25 cellular contexts compared by ENCODE assay signal in genomic region chr11:61907871-61908729, GRCh38. TPM values are rescaled to one million over a fixed set of nuclear protein-coding genes. Genes with fewer than 3 reads are reported as not detected.
DNase-seq lines count a peak whose midpoint lies in the region; ATAC-seq and TF ChIP-seq lines count a peak whose summit lies in the region.
"Had no signal": no experiment of that assay in that cellular context is flagged by ENCODE, and none has a peak within 500 bp of the region (broad histone marks: within the 10 kb centered on the region; RNA-seq: fewer than 3 reads in every experiment).

No MANE protein-coding gene starts in this region.

- no peaks in the 10 kb centered on the region for H3K27me3 Mint-ChIP-seq in chondrocyte (ENCODE audit: low read depth)
- H3K27me3 Mint-ChIP-seq in activated CD4-positive, alpha-beta memory T cell treated with anti-CD3 and anti-CD28 coated beads, Interleukin-2, amount 10 ng/mL, durations not matched to agents 7 days and 5 days, result peaks cover 2% of the 10 kb centered on the region
- H3K27me3 Mint-ChIP-seq: activated naive CD4-positive, alpha-beta T cell treated with anti-CD3 and anti-CD28 coated beads, Interleukin-2, amount 50 U/mL, for 24 hours had no signal

- H3K36me3 ChIP-seq in left ventricle myocardium inferior (peaks cover 39% of the 10 kb centered on the region), mucosa of descending colon (ENCODE audit: low read depth) (no peaks in the 10 kb centered on the region), uterus (no peaks in the 10 kb centered on the region)
- H3K36me3 ChIP-seq in effector memory CD4-positive, alpha-beta T cell (ENCODE audit: control insufficient read depth, insufficient read depth, low read length), result no peaks in the 10 kb centered on the region
- H3K36me3 ChIP-seq: breast epithelium, SJSA1 had no signal

- no peak for TF ChIP-seq CTCF in chondrocyte (IDR thresholded peaks at IDR 0.05)
- TF ChIP-seq CTCF in left ventricle myocardium inferior (IDR thresholded peaks at IDR 0.05; ENCODE audit: borderline replicate concordance), result no peak
- TF ChIP-seq CTCF in mucosa of descending colon (IDR thresholded peaks at IDR 0.05), result no peak
- TF ChIP-seq CTCF in uterus (IDR thresholded peaks at IDR 0.05), result no peak

- no peak overlapping the region for H3K4me3 Mint-ChIP-seq in chondrocyte (ENCODE audit: unreplicated experiment)
- H3K4me3 Mint-ChIP-seq in activated CD4-positive, alpha-beta memory T cell treated with anti-CD3 and anti-CD28 coated beads, Interleukin-2, amount 10 ng/mL, durations not matched to agents 7 days and 5 days, result no peak overlapping the region
- H3K4me3 Mint-ChIP-seq: activated naive CD4-positive, alpha-beta T cell treated with anti-CD3 and anti-CD28 coated beads, Interleukin-2, amount 50 U/mL, for 24 hours; activated T-helper 17 cell treated with anti-CD3 and anti-CD28 coated beads, Interleukin-2, amount 50 U/mL, for 72 hours; stimulated activated memory B cell treated with anti-CD40 and anti-IgM and Interleukin-4, amounts not matched to agents 10 μg/mL and 1 μg/mL and 100 μg/mL, for 72 hours had no signal

- H3K4me1 ChIP-seq in left ventricle myocardium inferior (peaks cover 41% of the 10 kb centered on the region), mucosa of descending colon (ENCODE audit: low read depth) (no peaks in the 10 kb centered on the region), uterus (peaks cover 0 to 10% of the 10 kb centered on the region in 2 donors)
- H3K4me1 ChIP-seq in effector memory CD4-positive, alpha-beta T cell (ENCODE audit: control insufficient read depth, insufficient read depth, low read length, poor library complexity, severe bottlenecking), result no peaks in the 10 kb centered on the region
- H3K4me1 ChIP-seq: breast epithelium, SJSA1 had no signal

- TF ChIP-seq POLR2A in uterus (IDR thresholded peaks at IDR 0.05), result no peak

- intact Hi-C loops in left ventricle myocardium inferior (cut with micrococcal nuclease) (no loop called here), mucosa of descending colon (cut with DNase I, micrococcal nuclease) (no loop called here), uterus (cut with DNase I; ENCODE audit: low total_unique reads) (no loop called here)

- CTCF ChIA-PET in activated CD4-positive, alpha-beta memory T cell treated with anti-CD3 and anti-CD28 coated beads, Interleukin-2, amount 10 ng/mL, durations not matched to agents 7 days and 5 days (lab: Charles Lee), result interaction anchor here (1.0 to 2.7 kb wide), 5 partner anchors 10 to 200 kb away, joined by 3 to 18 read pairs (median 4); no protein-coding TSS in a partner anchor

- H3K4me1 Mint-ChIP-seq in chondrocyte (ENCODE audit: low read depth), result no peaks in the 10 kb centered on the region
- H3K4me1 Mint-ChIP-seq in activated CD4-positive, alpha-beta memory T cell treated with anti-CD3 and anti-CD28 coated beads, Interleukin-2, amount 10 ng/mL, durations not matched to agents 7 days and 5 days, result no peaks in the 10 kb centered on the region
- H3K4me1 Mint-ChIP-seq: activated naive CD4-positive, alpha-beta T cell treated with anti-CD3 and anti-CD28 coated beads, Interleukin-2, amount 50 U/mL, for 24 hours; activated T-helper 17 cell treated with anti-CD3 and anti-CD28 coated beads, Interleukin-2, amount 50 U/mL, for 72 hours had no signal

- no peak overlapping the region for H3K4me3 ChIP-seq in left ventricle myocardium inferior
- no peak overlapping the region for H3K4me3 ChIP-seq in mucosa of descending colon
- H3K4me3 ChIP-seq in uterus, result no peak overlapping the region
- H3K4me3 ChIP-seq in effector memory CD4-positive, alpha-beta T cell (ENCODE audit: insufficient read depth, low read depth, low read length, poor library complexity, severe bottlenecking), result no peak overlapping the region
- H3K4me3 ChIP-seq: SJSA1, suprapubic skin had no signal

- H3K9me3 ChIP-seq in left ventricle myocardium inferior (replicated peaks) (no peaks in the 10 kb centered on the region), mucosa of descending colon (no peaks in the 10 kb centered on the region), uterus (no peaks in the 10 kb centered on the region)
- H3K9me3 ChIP-seq in effector memory CD4-positive, alpha-beta T cell (ENCODE audit: control insufficient read depth, low read length), result no peaks in the 10 kb centered on the region
- H3K9me3 ChIP-seq: breast epithelium, SJSA1, suprapubic skin had no signal

- DNase-seq in chondrocyte (ENCODE audit: low spot score) (peak; percentile 89), left ventricle myocardium inferior (peak; percentile 15), mucosa of descending colon (peak in 2 of 3 donors; percentile 16 to 29), uterus (no peak), NCI-H345 treated with DMSO at 0.1 percent for 48 hours (lab: John Stamatoyannopoulos, UW; ENCODE audit: unreplicated experiment) (no peak)
- no peak for DNase-seq in activated CD4-positive, alpha-beta memory T cell treated with anti-CD3 and anti-CD28 coated beads, Interleukin-2, amount 10 ng/mL, durations not matched to agents 7 days and 5 days
- no peak for DNase-seq in effector memory CD4-positive, alpha-beta T cell
- DNase-seq: activated CD4-positive, alpha-beta T cell treated with anti-CD3 and anti-CD28 coated beads, Interleukin-2, amount 50 U/mL, for 48 hours; Calu3; cortex of kidney; KBM-7; NCI-H1417; NCI-H2081; NCI-H2227 treated with DMSO at 0.1 percent for 48 hours; NCI-H69; stimulated activated CD4-positive, alpha-beta T cell treated with anti-CD3 and anti-CD28 coated beads, Interleukin-4, amount 100 ng/mL, for 4 hours had no signal

- no peak overlapping the region for H3K27ac Mint-ChIP-seq in chondrocyte (ENCODE audit: unreplicated experiment)
- H3K27ac Mint-ChIP-seq in activated CD4-positive, alpha-beta memory T cell treated with anti-CD3 and anti-CD28 coated beads, Interleukin-2, amount 10 ng/mL, durations not matched to agents 7 days and 5 days, result no peak overlapping the region
- H3K27ac Mint-ChIP-seq: activated naive CD4-positive, alpha-beta T cell treated with anti-CD3 and anti-CD28 coated beads, Interleukin-2, amount 50 U/mL, for 24 hours; activated T-helper 17 cell treated with anti-CD3 and anti-CD28 coated beads, Interleukin-2, amount 50 U/mL, for 72 hours; stimulated activated memory B cell treated with anti-CD40 and anti-IgM and Interleukin-4, amounts not matched to agents 10 μg/mL and 1 μg/mL and 100 μg/mL, for 72 hours had no signal

- H3K27ac ChIP-seq in left ventricle myocardium inferior (replicated peaks) (peak overlapping the region; percentile 54), uterus (peak overlapping the region; percentile 66 to 70)
- H3K27ac ChIP-seq in effector memory CD4-positive, alpha-beta T cell (ENCODE audit: insufficient read depth, low read length, poor library complexity, severe bottlenecking), result no peak overlapping the region
- H3K27ac ChIP-seq: SJSA1, suprapubic skin had no signal

- POLR2A ChIA-PET in activated CD4-positive, alpha-beta memory T cell treated with anti-CD3 and anti-CD28 coated beads, Interleukin-2, amount 10 ng/mL, durations not matched to agents 7 days and 5 days (lab: Charles Lee), result no interaction called here

- ATAC-seq in mucosa of descending colon (no peak), HG03439 (IDR thresholded peaks at IDR 0.05; ENCODE audit: unreplicated experiment) (no peak)
- ATAC-seq: activated CD4-positive, CD25-positive, alpha-beta regulatory T cell treated with anti-CD3 and anti-CD28 coated beads, Interleukin-2, amount 50 U/mL, for 24 hours; activated T-helper 17 cell treated with anti-CD3 and anti-CD28 coated beads, Interleukin-2, amount 50 U/mL, for 72 hours; stimulated activated memory B cell treated with anti-CD40 and anti-IgM and Interleukin-4, amounts not matched to agents 10 μg/mL and 1 μg/mL and 100 μg/mL, for 72 hours had no signal

- H3K9me3 Mint-ChIP-seq in chondrocyte (ENCODE audit: low read depth), result no peaks in the 10 kb centered on the region
- no peaks in the 10 kb centered on the region for H3K9me3 Mint-ChIP-seq in activated CD4-positive, alpha-beta memory T cell treated with anti-CD3 and anti-CD28 coated beads, Interleukin-2, amount 10 ng/mL, durations not matched to agents 7 days and 5 days
- H3K9me3 Mint-ChIP-seq: activated naive CD4-positive, alpha-beta T cell treated with anti-CD3 and anti-CD28 coated beads, Interleukin-2, amount 50 U/mL, for 24 hours; activated T-helper 17 cell treated with anti-CD3 and anti-CD28 coated beads, Interleukin-2, amount 50 U/mL, for 72 hours; stimulated activated memory B cell treated with anti-CD40 and anti-IgM and Interleukin-4, amounts not matched to agents 10 μg/mL and 1 μg/mL and 100 μg/mL, for 72 hours had no signal

- H3K27me3 ChIP-seq in left ventricle myocardium inferior (ENCODE audit: low read depth) (no peaks in the 10 kb centered on the region), uterus (no peaks in the 10 kb centered on the region)
- no peaks in the 10 kb centered on the region for H3K27me3 ChIP-seq in effector memory CD4-positive, alpha-beta T cell (replicated peaks; ENCODE audit: control insufficient read depth, insufficient read depth, low read length, poor library complexity, severe bottlenecking)
- H3K27me3 ChIP-seq: breast epithelium, SJSA1, suprapubic skin had no signal

- H3K36me3 Mint-ChIP-seq in chondrocyte (ENCODE audit: low read depth), result peaks cover 13% of the 10 kb centered on the region
- H3K36me3 Mint-ChIP-seq in activated CD4-positive, alpha-beta memory T cell treated with anti-CD3 and anti-CD28 coated beads, Interleukin-2, amount 10 ng/mL, durations not matched to agents 7 days and 5 days (ENCODE audit: low read depth), result no peaks in the 10 kb centered on the region
- H3K36me3 Mint-ChIP-seq: activated naive CD4-positive, alpha-beta T cell treated with anti-CD3 and anti-CD28 coated beads, Interleukin-2, amount 50 U/mL, for 24 hours; stimulated activated memory B cell treated with anti-CD40 and anti-IgM and Interleukin-4, amounts not matched to agents 10 μg/mL and 1 μg/mL and 100 μg/mL, for 72 hours had no signal

RNA-seq across cellular contexts. Expression of gene RAB3IL1, which starts 9.3 kb away (rescaled TPM):
- 9.7 to 24.7 TPM (median 24.1 TPM) in 3 replicates for total RNA-seq in chondrocyte
- 9.5 TPM for total RNA-seq in left ventricle myocardium inferior
- total RNA-seq in mucosa of descending colon, result 10 to 100 TPM in 2 of 3 donors, 1 to 10 TPM in 1; 2.6 to 15.0 (median 11.8) TPM
- 10 to 100 TPM; 12.6 to 60.3 (median 26.8) TPM for total RNA-seq in uterus
- not detected for total RNA-seq in activated CD4-positive, alpha-beta memory T cell treated with anti-CD3 and anti-CD28 coated beads, Interleukin-2, amount 10 ng/mL, durations not matched to agents 7 days and 5 days
- total RNA-seq: activated T-helper 17 cell treated with anti-CD3 and anti-CD28 coated beads, Interleukin-2, amount 50 U/mL, for 72 hours; mononuclear cell had no signal

RNA-seq across cellular contexts. Expression of gene FADS3, which starts 16.8 kb away (rescaled TPM):
- total RNA-seq in chondrocyte, result 206 to 263 TPM (median 255 TPM) in 3 replicates
- 65.5 TPM for total RNA-seq in left ventricle myocardium inferior
- total RNA-seq in mucosa of descending colon, result 10 to 100 TPM in 2 of 3 donors, 1 to 10 TPM in 1; 8.4 to 21.0 (median 11.5) TPM
- total RNA-seq in uterus, result 10 to 100 TPM; 18.2 to 74.6 (median 32.0) TPM
- 1 to 10 TPM; 5.2 to 5.4 TPM for total RNA-seq in activated CD4-positive, alpha-beta memory T cell treated with anti-CD3 and anti-CD28 coated beads, Interleukin-2, amount 10 ng/mL, durations not matched to agents 7 days and 5 days

RNA-seq across cellular contexts. Expression of gene BEST1, which starts 42.1 kb away (rescaled TPM):
- total RNA-seq in chondrocyte (1.3 to 4.5 TPM (median 2.8 TPM) in 3 replicates), left ventricle myocardium inferior (0.58 TPM), mucosa of descending colon (1 to 10 TPM in 2 of 3 donors, under 1 TPM in 1; 0.41 to 2.8 (median 1.8) TPM), uterus (10 to 100 TPM in 1 of 4 donors, 1 to 10 TPM in 3; 3.3 to 11.1 (median 3.9) TPM)
- total RNA-seq in activated CD4-positive, alpha-beta memory T cell treated with anti-CD3 and anti-CD28 coated beads, Interleukin-2, amount 10 ng/mL, durations not matched to agents 7 days and 5 days, result under 1 TPM; 0.25 to 0.30 TPM

RNA-seq across cellular contexts. Expression of gene FTH1, which starts 59.3 kb away (rescaled TPM):
- total RNA-seq in chondrocyte, result 3,793 to 4,450 TPM (median 3,807 TPM) in 3 replicates
- 2,346 TPM for total RNA-seq in left ventricle myocardium inferior
- 1,000 to 10,000 TPM; 3,081 to 6,795 (median 5,370) TPM for total RNA-seq in mucosa of descending colon
- total RNA-seq in uterus, result 1,000 to 10,000 TPM in 3 of 4 donors, 100 to 1,000 TPM in 1; 402 to 1,927 (median 1,615) TPM
- total RNA-seq in activated CD4-positive, alpha-beta memory T cell treated with anti-CD3 and anti-CD28 coated beads, Interleukin-2, amount 10 ng/mL, durations not matched to agents 7 days and 5 days, result 1,000 to 10,000 TPM; 1,164 to 1,189 TPM

Comparison
In these comparisons a context has a peak if more than half of its experiments do, and no peak if none do; other contexts are left out.
1. DNase-seq: peak in chondrocyte (single experiment), left ventricle myocardium inferior (single experiment) and mucosa of descending colon (2 of 3); none in uterus (0 of 2), activated CD4-positive, alpha-beta memory T cell treated with anti-CD3 and anti-CD28 coated beads, Interleukin-2, amount 10 ng/mL, durations not matched to agents 7 days and 5 days (single experiment), effector memory CD4-positive, alpha-beta T cell (0 of 3) and NCI-H345 treated with DMSO at 0.1 percent for 48 hours (single experiment).